Comparison of ENCODE assay signal across 17 cellular contexts in the genomic region with DNA sequence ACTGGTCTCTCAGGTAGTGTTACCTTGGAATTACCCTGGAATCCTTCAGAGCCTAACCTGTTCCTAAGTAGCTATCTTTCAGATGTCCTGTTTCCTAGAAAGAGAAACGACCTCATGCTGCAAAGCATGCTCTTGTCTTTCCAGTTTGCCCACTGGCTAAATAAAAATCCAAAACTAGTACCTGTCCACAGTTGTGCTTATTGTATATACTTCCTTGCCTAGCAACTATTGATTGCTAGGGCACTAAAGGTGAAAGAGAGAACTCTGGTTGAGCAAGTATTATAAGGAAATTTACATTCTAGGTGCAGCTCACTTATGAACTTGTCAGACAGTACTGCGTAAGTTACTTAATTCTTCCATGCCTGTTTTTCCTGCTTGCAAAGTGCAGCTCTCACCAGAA.
"Had no signal": no experiment of that assay in that cellular context is flagged by ENCODE, and none has a peak within 500 bp of the region (broad histone marks: within the 10 kb centered on the region; RNA-seq: fewer than 3 reads in every experiment).

No MANE protein-coding gene starts in this region.

- H3K9me3 Mint-ChIP-seq: activated naive CD4-positive, alpha-beta T cell treated with anti-CD3 and anti-CD28 coated beads, Interleukin-2, amount 50 U/mL, for 24 hours; endodermal cell; memory B cell; naive thymus-derived CD8-positive, alpha-beta T cell; T-cell had no signal

- ATAC-seq: left ventricle myocardium superior; naive thymus-derived CD8-positive, alpha-beta T cell; T-cell; upper lobe of right lung had no signal

- DNase-seq: activated CD4-positive, alpha-beta T cell treated with anti-CD3 and anti-CD28 coated beads for 1 hour; activated CD4-positive, alpha-beta T cell treated with anti-CD3 and anti-CD28 coated beads, Interleukin-2, amount 50 U/mL, for 4 hours; activated effector memory CD4-positive, alpha-beta T cell treated with Interleukin-2 at 50 U/mL for 16 hours; amniotic stem cell; brain microvascular endothelial cell; endodermal cell; erythroblast; left ventricle myocardium superior; naive thymus-derived CD8-positive, alpha-beta T cell; stimulated activated CD4-positive, alpha-beta T cell treated with anti-CD3 and anti-CD28 coated beads, Interleukin-2, amount 100 ng/mL, for 48 hours; stimulated activated naive CD4-positive, alpha-beta T cell; T-cell; T1000; upper lobe of right lung had no signal

- H3K27ac ChIP-seq: brain microvascular endothelial cell, hepatocyte, upper lobe of right lung had no signal

- H3K4me3 ChIP-seq: hepatocyte, upper lobe of right lung had no signal

- H3K27me3 Mint-ChIP-seq: activated naive CD4-positive, alpha-beta T cell treated with anti-CD3 and anti-CD28 coated beads, Interleukin-2, amount 50 U/mL, for 24 hours; memory B cell; naive thymus-derived CD8-positive, alpha-beta T cell; T-cell had no signal

- H3K27me3 ChIP-seq: brain microvascular endothelial cell, hepatocyte, upper lobe of right lung had no signal

- H3K4me3 Mint-ChIP-seq: activated naive CD4-positive, alpha-beta T cell treated with anti-CD3 and anti-CD28 coated beads, Interleukin-2, amount 50 U/mL, for 24 hours; endodermal cell; memory B cell; naive thymus-derived CD8-positive, alpha-beta T cell; T-cell had no signal

- H3K9me3 ChIP-seq: upper lobe of right lung had no signal

- H3K27ac Mint-ChIP-seq: endodermal cell, memory B cell had no signal
